In the genomic region with DNA sequence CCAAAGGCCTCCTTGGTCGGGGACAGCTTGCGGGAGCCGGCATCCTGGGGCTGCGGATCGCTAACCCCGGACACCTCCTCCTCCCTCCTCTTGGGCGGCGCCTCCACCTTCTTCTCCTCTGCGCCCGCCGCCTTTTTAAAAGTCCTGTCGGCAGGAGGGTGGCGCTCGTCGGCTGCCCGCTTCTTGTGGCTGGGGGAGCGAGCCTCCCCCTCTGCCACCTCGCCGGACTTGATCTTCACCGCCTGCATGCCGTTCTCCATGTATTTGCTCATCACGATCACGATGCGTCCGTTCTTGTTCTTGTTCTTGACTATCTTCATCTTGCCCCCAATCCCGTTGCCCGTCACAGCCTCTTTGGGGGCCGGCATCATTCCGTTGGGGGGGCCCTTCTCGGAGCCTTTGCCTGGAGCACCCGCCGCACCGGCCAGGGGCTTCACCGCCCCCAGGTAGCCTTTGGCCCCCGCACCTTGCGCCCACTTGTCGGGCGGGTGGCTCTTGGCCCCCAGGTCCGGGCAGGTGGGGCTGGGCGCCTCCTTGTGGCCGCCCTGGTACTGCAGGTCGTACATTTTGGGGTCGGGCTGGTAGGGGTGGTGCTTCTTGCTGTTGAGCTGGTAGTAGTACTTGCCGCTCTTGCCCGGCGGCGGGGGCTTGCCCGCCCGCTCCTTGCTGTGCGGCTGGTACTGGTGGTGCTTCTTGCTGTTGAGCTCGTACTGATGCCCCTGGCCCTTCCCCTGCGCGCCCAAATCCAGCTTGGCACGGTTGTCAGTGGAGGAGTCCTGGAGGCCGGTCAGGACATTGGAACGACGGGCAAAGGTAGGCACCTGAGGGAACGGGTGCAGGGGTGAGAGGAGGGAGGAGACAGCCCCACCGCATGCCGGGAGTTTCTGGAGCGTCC, we compare ENCODE assay signal across 7 cellular contexts. TPM values are rescaled to one million over a fixed set of nuclear protein-coding genes. Genes with fewer than 3 reads are reported as not detected.
DNase-seq lines count a peak whose midpoint lies in the region; ATAC-seq, FAIRE-seq and TF ChIP-seq lines count a peak whose summit lies in the region.

No MANE protein-coding gene starts in this region.

- no peaks in the 10 kb centered on the region for H3K27me3 ChIP-seq in pancreas

- H3K36me3 ChIP-seq in pancreas = peaks cover 5 to 14% (median 7%) of the 10 kb centered on the region in 3 donors

- WGBS in pancreas, 2 donors = 90 to 91% methylated on average over 60 to 61 of the region's 61 CpGs

- POLR2A ChIA-PET in GM10248 (lab: Yijun Ruan, JAX) = no interaction called here

- no peaks in the 10 kb centered on the region for H3K9me3 ChIP-seq in pancreas

- FAIRE-seq in pancreas (lab: Jason Lieb, UNC) (no peak), RCC 7860 (lab: Jason Lieb, UNC) (no peak)

- no peak for TF ChIP-seq POLR2A in NB4 (IDR thresholded peaks at IDR 0.05; ENCODE audit: extremely low read depth, insufficient read length)

- H3K4me3 ChIP-seq in NB4 (ENCODE audit: low read depth, low read length) (no peak overlapping the region), choroid plexus epithelial cell (ENCODE audit: low read depth, low read length) (no peak overlapping the region), pancreas (no peak overlapping the region)

- intact Hi-C loops in pancreas (cut with DNase I) = no loop called here

- no peak overlapping the region for H3K27ac ChIP-seq in pancreas

- TF ChIP-seq CTCF in GM10248 (IDR thresholded peaks at IDR 0.05; ENCODE audit: control extremely low read depth, extremely low read depth, low read depth, missing control alignments) = peak; percentile 77
- peak; percentile 52 for TF ChIP-seq CTCF in NB4 (IDR thresholded peaks at IDR 0.05; ENCODE audit: low read depth, low read length)
- peak; percentile 72 for TF ChIP-seq CTCF in choroid plexus epithelial cell (conservative IDR thresholded peaks at IDR 0.05; ENCODE audit: low read depth, low read length)
- peak; percentile 13 to 51 (median 34) for TF ChIP-seq CTCF in pancreas (IDR thresholded peaks at IDR 0.05)

- peaks cover 29 to 41% (median 37%) of the 10 kb centered on the region in 3 donors for H3K4me1 ChIP-seq in pancreas

- no peak for ATAC-seq in pancreas

- CTCF ChIA-PET in GM10248 (lab: Yijun Ruan, JAX) = interaction anchor here (0.6 to 3.3 kb wide), 19 partner anchors 8 to 195 kb away, joined by 3 to 48 read pairs (median 4); partner anchors contain the start of gene CBX8

- no peak for DNase-seq in GM10248 (ENCODE audit: extremely low spot score)
- peak; percentile 36 for DNase-seq in NB4 (ENCODE audit: low read depth)
- DNase-seq in choroid plexus epithelial cell (ENCODE audit: low read depth) = no peak
- DNase-seq in pancreas = peak; percentile 21 to 82 (median 66)
- no peak for DNase-seq in GF-D8 (lab: John Stamatoyannopoulos, UW)
- no peak for DNase-seq in RCC 7860 (ENCODE audit: low spot score)
- no peak for DNase-seq in cortex of kidney (lab: John Stamatoyannopoulos, UW)

RNA-seq across cellular contexts. Expression of gene CBX4, which starts 4.4 kb away (rescaled TPM):
- 10 to 100 TPM; 11.1 to 42.4 (median 18.0) TPM for total RNA-seq in pancreas
- 10 to 100 TPM; 15.0 to 18.5 TPM for polyA plus RNA-seq in pancreas

RNA-seq across cellular contexts. Expression of gene CBX8, which starts 37.9 kb away (rescaled TPM):
- total RNA-seq in pancreas = 1 to 10 TPM; 1.6 to 5.7 (median 3.6) TPM
- 1 to 10 TPM; 4.5 to 5.2 TPM for polyA plus RNA-seq in pancreas

RNA-seq across cellular contexts. Expression of gene CBX2, which starts 56.9 kb away (rescaled TPM):
- total RNA-seq in pancreas = 1 to 10 TPM; 1.1 to 3.1 (median 1.8) TPM
- polyA plus RNA-seq in pancreas = 1 to 10 TPM; 2.6 to 3.2 TPM

Comparison
In these comparisons a context has a peak if more than half of its experiments do, and no peak if none do; other contexts are left out.
1. DNase-seq: peak in NB4 (single experiment) and pancreas (6 of 6); none in GM10248 (single experiment), choroid plexus epithelial cell (single experiment), GF-D8 (single experiment), RCC 7860 (single experiment) and cortex of kidney (single experiment).
2. Peak in every context shown above with its lines, with median percentiles within 50 percentile points of each other: CTCF ChIP-seq.